8 cellular contexts compared by ENCODE assay signal in genomic region chr15:73924258-73924921, GRCh38.
DNase-seq lines count a peak whose midpoint lies in the region; TF ChIP-seq lines count a peak whose summit lies in the region.

No MANE protein-coding gene starts in this region.

- peaks cover 55% of the 10 kb centered on the region for H3K4me1 ChIP-seq in effector memory CD4-positive, alpha-beta T cell (ENCODE audit: control insufficient read depth, insufficient read depth, low read length, poor library complexity, severe bottlenecking)

- no peak for TF ChIP-seq CTCF in nephron (IDR thresholded peaks at IDR 0.05; ENCODE audit: unreplicated experiment in 3 of 3)

- H3K27me3 Mint-ChIP-seq in T-helper 2 cell treated with Interferon-gamma antibody and Interleukin-4, amounts not matched to agents 5 μg/mL and 100 μg/mL, for 36 hours (ENCODE audit: low read depth) = peaks cover 10% of the 10 kb centered on the region
- H3K27me3 Mint-ChIP-seq in nephron (ENCODE audit: low read depth) = peaks cover 7% of the 10 kb centered on the region

- peak overlapping the region; percentile 67 for H3K27ac ChIP-seq in effector memory CD4-positive, alpha-beta T cell (ENCODE audit: insufficient read depth, low read length, poor library complexity, severe bottlenecking)

- H3K27ac Mint-ChIP-seq in T-helper 2 cell treated with Interferon-gamma antibody and Interleukin-4, amounts not matched to agents 5 μg/mL and 100 μg/mL, for 36 hours = peak overlapping the region; percentile 73
- H3K27ac Mint-ChIP-seq in nephron = peak overlapping the region; percentile 87 to 91 (median 89)

- H3K27me3 ChIP-seq in effector memory CD4-positive, alpha-beta T cell (replicated peaks; ENCODE audit: control insufficient read depth, insufficient read depth, low read length, poor library complexity, severe bottlenecking) = no peaks in the 10 kb centered on the region

- H3K4me3 ChIP-seq in effector memory CD4-positive, alpha-beta T cell (ENCODE audit: insufficient read depth, low read depth, low read length, poor library complexity, severe bottlenecking) = no peak overlapping the region

- no peaks in the 10 kb centered on the region for H3K9me3 ChIP-seq in effector memory CD4-positive, alpha-beta T cell (ENCODE audit: control insufficient read depth, low read length)

- peaks cover 40% of the 10 kb centered on the region for H3K4me1 Mint-ChIP-seq in T-helper 2 cell treated with Interferon-gamma antibody and Interleukin-4, amounts not matched to agents 5 μg/mL and 100 μg/mL, for 36 hours (ENCODE audit: low read depth)
- H3K4me1 Mint-ChIP-seq in nephron = peaks cover 71% of the 10 kb centered on the region

- peak; percentile 69 for DNase-seq in activated effector memory CD4-positive, alpha-beta T cell treated with anti-CD3 and anti-CD28 coated beads, Interleukin-2, amount 50 U/mL, for 16 hours
- no peak for DNase-seq in activated effector memory CD4-positive, alpha-beta T cell treated with Interleukin-2 at 50 U/mL for 16 hours
- DNase-seq in T-helper 2 cell treated with Interferon-gamma antibody and Interleukin-4, amounts not matched to agents 5 μg/mL and 100 μg/mL, for 36 hours (ENCODE audit: low spot score) = no peak
- no peak for DNase-seq in effector memory CD4-positive, alpha-beta T cell
- DNase-seq in SKM-1 (lab: John Stamatoyannopoulos, UW; ENCODE audit: unreplicated experiment) (no peak), erythroblast (lab: John Stamatoyannopoulos, UW) (no peak), NCI-H774 (lab: John Stamatoyannopoulos, UW) (no peak)

- no peak for TF ChIP-seq POLR2A in erythroblast (IDR thresholded peaks at IDR 0.05; ENCODE audit: low read length)

- H3K36me3 Mint-ChIP-seq in T-helper 2 cell treated with Interferon-gamma antibody and Interleukin-4, amounts not matched to agents 5 μg/mL and 100 μg/mL, for 36 hours (ENCODE audit: low read depth) = peaks cover 4% of the 10 kb centered on the region
- H3K36me3 Mint-ChIP-seq in nephron (ENCODE audit: low read depth) = no peaks in the 10 kb centered on the region

- peak overlapping the region; percentile 7 for H3K4me3 Mint-ChIP-seq in T-helper 2 cell treated with Interferon-gamma antibody and Interleukin-4, amounts not matched to agents 5 μg/mL and 100 μg/mL, for 36 hours
- peak overlapping the region; percentile 62 to 83 (median 68) for H3K4me3 Mint-ChIP-seq in nephron

- no peaks in the 10 kb centered on the region for H3K36me3 ChIP-seq in effector memory CD4-positive, alpha-beta T cell (ENCODE audit: control insufficient read depth, insufficient read depth, low read length)

- no peaks in the 10 kb centered on the region for H3K9me3 Mint-ChIP-seq in T-helper 2 cell treated with Interferon-gamma antibody and Interleukin-4, amounts not matched to agents 5 μg/mL and 100 μg/mL, for 36 hours
- H3K9me3 Mint-ChIP-seq in nephron = no peaks in the 10 kb centered on the region
